ENCODE assay signal across 8 cellular contexts in the genomic region with DNA sequence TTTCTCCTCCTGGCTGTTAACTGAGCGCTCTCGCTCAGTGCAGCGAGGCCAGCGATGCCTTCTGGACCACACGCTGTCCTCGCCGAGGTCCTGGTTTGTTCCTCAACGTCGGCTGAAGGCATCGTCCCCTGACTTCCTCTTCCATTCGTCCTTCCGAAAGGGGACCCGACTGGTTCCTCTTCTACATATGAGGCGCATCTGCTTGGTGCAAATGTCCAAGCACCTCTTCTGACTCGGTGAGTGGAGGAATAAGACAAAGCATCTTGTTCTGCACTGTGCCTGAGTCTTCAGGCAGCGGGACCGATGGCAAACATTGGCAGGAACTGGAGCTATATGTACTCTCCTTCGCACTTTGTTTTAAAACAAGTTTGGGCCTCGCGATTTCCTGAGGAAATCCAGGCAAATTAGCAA. TPM values are rescaled to one million over a fixed set of nuclear protein-coding genes. Genes with fewer than 3 reads are reported as not detected.
DNase-seq lines count a peak whose midpoint lies in the region; ATAC-seq lines count a peak whose summit lies in the region.

No MANE protein-coding gene starts in this region.

- CTCF ChIA-PET in activated CD4-positive, alpha-beta T cell treated with anti-CD3 and anti-CD28 coated beads, Interleukin-2, amount 10 ng/mL, durations not matched to agents 7 days and 5 days (lab: Charles Lee), result no interaction called here

- H3K4me1 Mint-ChIP-seq in activated CD4-positive, alpha-beta T cell treated with anti-CD3 and anti-CD28 coated beads, Interleukin-2, amount 10 ng/mL, durations not matched to agents 7 days and 5 days, result peaks cover 10% of the 10 kb centered on the region

- H3K4me3 ChIP-seq in duodenal mucosa (ENCODE audit: low read depth in 1 of 2, low read length in 2 of 2), result peak overlapping the region; percentile 53 to 63
- H3K4me3 ChIP-seq in muscle layer of duodenum (ENCODE audit: low read depth in 1 of 2, low read length in 2 of 2), result peak overlapping the region; percentile 60 to 79

- H3K27me3 ChIP-seq in duodenal mucosa (ENCODE audit: control insufficient read depth in 1 of 2, insufficient read depth in 2 of 2, low read length in 2 of 2), result peaks cover 36 to 40% of the 10 kb centered on the region in 2 donors
- H3K27me3 ChIP-seq in muscle layer of duodenum (ENCODE audit: low read depth, low read length), result peaks cover 5% of the 10 kb centered on the region

- H3K4me3 Mint-ChIP-seq in activated CD4-positive, alpha-beta T cell treated with anti-CD3 and anti-CD28 coated beads, Interleukin-2, amount 10 ng/mL, durations not matched to agents 7 days and 5 days, result peak overlapping the region; percentile 61

- H3K27ac Mint-ChIP-seq in activated CD4-positive, alpha-beta T cell treated with anti-CD3 and anti-CD28 coated beads, Interleukin-2, amount 10 ng/mL, durations not matched to agents 7 days and 5 days, result no peak overlapping the region

- H3K27ac ChIP-seq in duodenal mucosa (ENCODE audit: low read depth, low read length), result no peak overlapping the region
- no peak overlapping the region for H3K27ac ChIP-seq in muscle layer of duodenum (ENCODE audit: low read length)

- H3K27me3 Mint-ChIP-seq in activated CD4-positive, alpha-beta T cell treated with anti-CD3 and anti-CD28 coated beads, Interleukin-2, amount 10 ng/mL, durations not matched to agents 7 days and 5 days, result peaks cover 70% of the 10 kb centered on the region

- peak; percentile 23 for ATAC-seq in HG02610 (IDR thresholded peaks at IDR 0.05; ENCODE audit: unreplicated experiment)

- DNase-seq in activated CD4-positive, alpha-beta T cell treated with anti-CD3 and anti-CD28 coated beads, Interleukin-2, amount 10 ng/mL, durations not matched to agents 7 days and 5 days, result no peak
- no peak for DNase-seq in activated CD4-positive, alpha-beta T cell treated with anti-CD3 and anti-CD28 coated beads for 1 hour
- DNase-seq in NOMO-1 treated with dmso at 0.1 percent for 144 hours (lab: John Stamatoyannopoulos, UW; ENCODE audit: unreplicated experiment), result peak; percentile 28
- DNase-seq in foreskin melanocyte, result no peak
- DNase-seq in NCI-H2196 treated with DMSO at 0.1 percent for 48 hours (lab: John Stamatoyannopoulos, UW; ENCODE audit: unreplicated experiment), result no peak

- no peaks in the 10 kb centered on the region for H3K36me3 Mint-ChIP-seq in activated CD4-positive, alpha-beta T cell treated with anti-CD3 and anti-CD28 coated beads, Interleukin-2, amount 10 ng/mL, durations not matched to agents 7 days and 5 days (ENCODE audit: low read depth)

- H3K9me3 ChIP-seq in duodenal mucosa (ENCODE audit: control insufficient read depth in 1 of 2, low read length in 2 of 2) (no peaks in the 10 kb centered on the region), muscle layer of duodenum (ENCODE audit: control insufficient read depth in 1 of 2, low read length in 2 of 2) (no peaks in the 10 kb centered on the region)

- no peak overlapping the region for H3K9ac ChIP-seq in duodenal mucosa (ENCODE audit: low read depth in 1 of 2, low read length in 2 of 2)

- POLR2A ChIA-PET in activated CD4-positive, alpha-beta T cell treated with anti-CD3 and anti-CD28 coated beads, Interleukin-2, amount 10 ng/mL, durations not matched to agents 7 days and 5 days (lab: Charles Lee), result no interaction called here

- no peaks in the 10 kb centered on the region for H3K9me3 Mint-ChIP-seq in activated CD4-positive, alpha-beta T cell treated with anti-CD3 and anti-CD28 coated beads, Interleukin-2, amount 10 ng/mL, durations not matched to agents 7 days and 5 days

- H3K4me1 ChIP-seq in duodenal mucosa (ENCODE audit: control insufficient read depth in 1 of 2, insufficient read depth in 2 of 2, low read length in 2 of 2) (peaks cover 6 to 15% of the 10 kb centered on the region in 2 donors), muscle layer of duodenum (ENCODE audit: control insufficient read depth in 1 of 2, insufficient read depth in 2 of 2, low read length in 2 of 2) (peaks cover 3 to 14% of the 10 kb centered on the region in 2 donors)

- no peaks in the 10 kb centered on the region for H3K36me3 ChIP-seq in duodenal mucosa (ENCODE audit: control insufficient read depth in 1 of 2, insufficient read depth in 2 of 2, low read length in 2 of 2)
- no peaks in the 10 kb centered on the region for H3K36me3 ChIP-seq in muscle layer of duodenum (ENCODE audit: control insufficient read depth in 1 of 2, insufficient read depth in 2 of 2, low read length in 2 of 2)

RNA-seq across cellular contexts. Expression of gene KCNS3, which starts 0.7 kb away (rescaled TPM):
- total RNA-seq in activated CD4-positive, alpha-beta T cell treated with anti-CD3 and anti-CD28 coated beads, Interleukin-2, amount 10 ng/mL, durations not matched to agents 7 days and 5 days, result not detected
